In the genomic region with DNA sequence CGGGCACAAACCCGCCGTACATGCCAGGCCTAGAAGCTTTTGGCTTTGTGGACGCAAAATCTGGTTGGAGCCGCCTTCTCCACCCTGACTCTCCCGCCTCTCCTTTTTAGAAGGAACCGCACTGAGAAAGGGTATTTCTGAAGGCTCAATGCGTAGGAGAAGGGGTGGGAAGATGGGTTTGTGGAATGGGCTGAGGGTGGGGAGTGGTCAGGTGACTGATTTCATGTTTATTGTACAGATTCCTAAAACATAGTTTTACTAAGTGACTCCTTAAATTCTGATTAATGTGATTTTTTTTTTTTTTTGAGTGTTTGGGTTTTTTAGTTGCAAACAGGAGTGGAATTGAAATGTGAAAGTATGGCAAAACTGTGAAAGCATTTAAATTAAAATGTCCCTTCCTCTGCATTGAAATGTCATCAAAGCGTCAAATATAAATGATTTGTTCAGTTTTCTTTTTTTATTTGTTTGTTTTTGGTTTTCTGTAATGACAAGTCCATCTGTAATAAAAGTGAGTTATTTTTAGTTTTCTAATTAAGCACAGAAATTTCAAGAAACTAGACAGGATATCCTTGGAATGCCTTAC, we compare ENCODE assay signal across 1 cellular context.
A peak's percentile ranks its signal among the peaks of the same experiment; 100 is the strongest.
TF ChIP-seq lines count a peak whose summit lies in the region.

No MANE protein-coding gene starts in this region.

TF ChIP-seq in GM12878, 131 proteins besides CTCF, POLR2A, EP300 and RAD21 (continued from another document):
- TF ChIP-seq, protein P1, sequence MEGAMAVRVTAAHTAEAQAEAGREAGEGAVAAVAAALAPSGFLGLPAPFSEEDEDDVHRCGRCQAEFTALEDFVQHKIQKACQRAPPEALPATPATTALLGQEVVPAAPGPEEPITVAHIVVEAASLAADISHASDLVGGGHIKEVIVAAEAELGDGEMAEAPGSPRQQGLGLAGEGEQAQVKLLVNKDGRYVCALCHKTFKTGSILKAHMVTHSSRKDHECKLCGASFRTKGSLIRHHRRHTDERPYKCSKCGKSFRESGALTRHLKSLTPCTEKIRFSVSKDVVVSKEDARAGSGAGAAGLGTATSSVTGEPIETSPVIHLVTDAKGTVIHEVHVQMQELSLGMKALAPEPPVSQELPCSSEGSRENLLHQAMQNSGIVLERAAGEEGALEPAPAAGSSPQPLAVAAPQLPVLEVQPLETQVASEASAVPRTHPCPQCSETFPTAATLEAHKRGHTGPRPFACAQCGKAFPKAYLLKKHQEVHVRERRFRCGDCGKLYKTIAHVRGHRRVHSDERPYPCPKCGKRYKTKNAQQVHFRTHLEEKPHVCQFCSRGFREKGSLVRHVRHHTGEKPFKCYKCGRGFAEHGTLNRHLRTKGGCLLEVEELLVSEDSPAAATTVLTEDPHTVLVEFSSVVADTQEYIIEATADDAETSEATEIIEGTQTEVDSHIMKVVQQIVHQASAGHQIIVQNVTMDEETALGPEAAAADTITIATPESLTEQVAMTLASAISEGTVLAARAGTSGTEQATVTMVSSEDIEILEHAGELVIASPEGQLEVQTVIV (IDR thresholded peaks at IDR 0.05; ENCODE audit: borderline replicate concordance, partially characterized antibody): no peak
- TF ChIP-seq SMAD5 (IDR thresholded peaks at IDR 0.05; ENCODE audit: low read depth): no peak
- TF ChIP-seq CHD1 (IDR thresholded peaks at IDR 0.05; ENCODE audit: low read depth, low read length): no peak
- no peak for TF ChIP-seq RCOR1 (conservative IDR thresholded peaks at IDR 0.05; ENCODE audit: low read depth, low read length)
- TF ChIP-seq RUNX3 (IDR thresholded peaks at IDR 0.05; ENCODE audit: low read length): no peak
- no peak for TF ChIP-seq SP1 (IDR thresholded peaks at IDR 0.05; ENCODE audit: low read depth, low read length)
- no peak for TF ChIP-seq EZH2 (IDR thresholded peaks at IDR 0.05; ENCODE audit: borderline replicate concordance, control insufficient read depth, low read depth, low read length)
- TF ChIP-seq, protein P2, sequence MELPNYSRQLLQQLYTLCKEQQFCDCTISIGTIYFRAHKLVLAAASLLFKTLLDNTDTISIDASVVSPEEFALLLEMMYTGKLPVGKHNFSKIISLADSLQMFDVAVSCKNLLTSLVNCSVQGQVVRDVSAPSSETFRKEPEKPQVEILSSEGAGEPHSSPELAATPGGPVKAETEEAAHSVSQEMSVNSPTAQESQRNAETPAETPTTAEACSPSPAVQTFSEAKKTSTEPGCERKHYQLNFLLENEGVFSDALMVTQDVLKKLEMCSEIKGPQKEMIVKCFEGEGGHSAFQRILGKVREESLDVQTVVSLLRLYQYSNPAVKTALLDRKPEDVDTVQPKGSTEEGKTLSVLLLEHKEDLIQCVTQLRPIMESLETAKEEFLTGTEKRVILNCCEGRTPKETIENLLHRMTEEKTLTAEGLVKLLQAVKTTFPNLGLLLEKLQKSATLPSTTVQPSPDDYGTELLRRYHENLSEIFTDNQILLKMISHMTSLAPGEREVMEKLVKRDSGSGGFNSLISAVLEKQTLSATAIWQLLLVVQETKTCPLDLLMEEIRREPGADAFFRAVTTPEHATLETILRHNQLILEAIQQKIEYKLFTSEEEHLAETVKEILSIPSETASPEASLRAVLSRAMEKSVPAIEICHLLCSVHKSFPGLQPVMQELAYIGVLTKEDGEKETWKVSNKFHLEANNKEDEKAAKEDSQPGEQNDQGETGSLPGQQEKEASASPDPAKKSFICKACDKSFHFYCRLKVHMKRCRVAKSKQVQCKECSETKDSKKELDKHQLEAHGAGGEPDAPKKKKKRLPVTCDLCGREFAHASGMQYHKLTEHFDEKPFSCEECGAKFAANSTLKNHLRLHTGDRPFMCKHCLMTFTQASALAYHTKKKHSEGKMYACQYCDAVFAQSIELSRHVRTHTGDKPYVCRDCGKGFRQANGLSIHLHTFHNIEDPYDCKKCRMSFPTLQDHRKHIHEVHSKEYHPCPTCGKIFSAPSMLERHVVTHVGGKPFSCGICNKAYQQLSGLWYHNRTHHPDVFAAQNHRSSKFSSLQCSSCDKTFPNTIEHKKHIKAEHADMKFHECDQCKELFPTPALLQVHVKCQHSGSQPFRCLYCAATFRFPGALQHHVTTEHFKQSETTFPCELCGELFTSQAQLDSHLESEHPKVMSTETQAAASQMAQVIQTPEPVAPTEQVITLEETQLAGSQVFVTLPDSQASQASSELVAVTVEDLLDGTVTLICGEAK (IDR thresholded peaks at IDR 0.05; ENCODE audit: borderline replicate concordance): 0 out of 2 replicates have a peak, but pooled peaks have one; percentile 28
- TF ChIP-seq IKZF1 (conservative IDR thresholded peaks at IDR 0.05): peak; percentile 3; the same call in 1 of the 2 replicates
- TF ChIP-seq YY1 (IDR thresholded peaks at IDR 0.05; ENCODE audit: low read depth, low read length): no peak
- no peak for TF ChIP-seq PAX8 (IDR thresholded peaks at IDR 0.05)
- TF ChIP-seq HCFC1 (IDR thresholded peaks at IDR 0.05; ENCODE audit: low read length): no peak
- TF ChIP-seq, protein P3, sequence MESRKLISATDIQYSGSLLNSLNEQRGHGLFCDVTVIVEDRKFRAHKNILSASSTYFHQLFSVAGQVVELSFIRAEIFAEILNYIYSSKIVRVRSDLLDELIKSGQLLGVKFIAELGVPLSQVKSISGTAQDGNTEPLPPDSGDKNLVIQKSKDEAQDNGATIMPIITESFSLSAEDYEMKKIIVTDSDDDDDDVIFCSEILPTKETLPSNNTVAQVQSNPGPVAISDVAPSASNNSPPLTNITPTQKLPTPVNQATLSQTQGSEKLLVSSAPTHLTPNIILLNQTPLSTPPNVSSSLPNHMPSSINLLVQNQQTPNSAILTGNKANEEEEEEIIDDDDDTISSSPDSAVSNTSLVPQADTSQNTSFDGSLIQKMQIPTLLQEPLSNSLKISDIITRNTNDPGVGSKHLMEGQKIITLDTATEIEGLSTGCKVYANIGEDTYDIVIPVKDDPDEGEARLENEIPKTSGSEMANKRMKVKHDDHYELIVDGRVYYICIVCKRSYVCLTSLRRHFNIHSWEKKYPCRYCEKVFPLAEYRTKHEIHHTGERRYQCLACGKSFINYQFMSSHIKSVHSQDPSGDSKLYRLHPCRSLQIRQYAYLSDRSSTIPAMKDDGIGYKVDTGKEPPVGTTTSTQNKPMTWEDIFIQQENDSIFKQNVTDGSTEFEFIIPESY (IDR thresholded peaks at IDR 0.05): no peak
- TF ChIP-seq POLR2AphosphoS5 (IDR thresholded peaks at IDR 0.05; ENCODE audit: low read length): no peak
- 0 out of 2 replicates have a peak, but pooled peaks have one; percentile 58 for TF ChIP-seq BACH1 (IDR thresholded peaks at IDR 0.05; ENCODE audit: borderline replicate concordance)
- no peak for TF ChIP-seq FOXK2 (IDR thresholded peaks at IDR 0.05)
- peak; percentile 84 for TF ChIP-seq RAD51 (IDR thresholded peaks at IDR 0.05)
- no peak for TF ChIP-seq ZZZ3 (IDR thresholded peaks at IDR 0.05; ENCODE audit: control insufficient read depth, insufficient read length, low read depth)
- TF ChIP-seq MTA3 (IDR thresholded peaks at IDR 0.05; ENCODE audit: borderline replicate concordance, low read length): no peak
- TF ChIP-seq, protein P4, sequence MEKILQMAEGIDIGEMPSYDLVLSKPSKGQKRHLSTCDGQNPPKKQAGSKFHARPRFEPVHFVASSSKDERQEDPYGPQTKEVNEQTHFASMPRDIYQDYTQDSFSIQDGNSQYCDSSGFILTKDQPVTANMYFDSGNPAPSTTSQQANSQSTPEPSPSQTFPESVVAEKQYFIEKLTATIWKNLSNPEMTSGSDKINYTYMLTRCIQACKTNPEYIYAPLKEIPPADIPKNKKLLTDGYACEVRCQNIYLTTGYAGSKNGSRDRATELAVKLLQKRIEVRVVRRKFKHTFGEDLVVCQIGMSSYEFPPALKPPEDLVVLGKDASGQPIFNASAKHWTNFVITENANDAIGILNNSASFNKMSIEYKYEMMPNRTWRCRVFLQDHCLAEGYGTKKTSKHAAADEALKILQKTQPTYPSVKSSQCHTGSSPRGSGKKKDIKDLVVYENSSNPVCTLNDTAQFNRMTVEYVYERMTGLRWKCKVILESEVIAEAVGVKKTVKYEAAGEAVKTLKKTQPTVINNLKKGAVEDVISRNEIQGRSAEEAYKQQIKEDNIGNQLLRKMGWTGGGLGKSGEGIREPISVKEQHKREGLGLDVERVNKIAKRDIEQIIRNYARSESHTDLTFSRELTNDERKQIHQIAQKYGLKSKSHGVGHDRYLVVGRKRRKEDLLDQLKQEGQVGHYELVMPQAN (conservative IDR thresholded peaks at IDR 0.05): peak; percentile 79
- no peak for TF ChIP-seq SIX5 (IDR thresholded peaks at IDR 0.05; ENCODE audit: low read depth, low read length, severe bottlenecking)
- peak; percentile 56; the same call in 1 of the 2 replicates for TF ChIP-seq NFIC (IDR thresholded peaks at IDR 0.05; ENCODE audit: low read depth, low read length)
- TF ChIP-seq RELA (IDR thresholded peaks at IDR 0.05; ENCODE audit: borderline replicate concordance, partially characterized antibody): no peak
- TF ChIP-seq BHLHE40 (IDR thresholded peaks at IDR 0.05; ENCODE audit: borderline replicate concordance in 1 of 2, low read depth in 2 of 2, low read length in 1 of 2): peak in 1 of 2 experiments; percentile 62; a peak in 2 of 4 replicates
- TF ChIP-seq POLR2AphosphoS2 (IDR thresholded peaks at IDR 0.05; ENCODE audit: low read depth, low read length): no peak
- no peak for TF ChIP-seq ZSCAN29 (IDR thresholded peaks at IDR 0.05)
